ENCODE assay signal across 18 cellular contexts in genomic region chr18:53458944-53459580, GRCh38.
DNase-seq lines count a peak whose midpoint lies in the region; FAIRE-seq and TF ChIP-seq lines count a peak whose summit lies in the region.
"Had no signal": no experiment of that assay in that cellular context is flagged by ENCODE, and none has a peak within 500 bp of the region (broad histone marks: within the 10 kb centered on the region; RNA-seq: fewer than 3 reads in every experiment).

No MANE protein-coding gene starts in this region.

- DNase-seq in AG04449 (ENCODE audit: low read depth, low spot score) (peak; percentile 28), NCI-H146 treated with DMSO at 0.1 percent for 48 hours (lab: John Stamatoyannopoulos, UW; ENCODE audit: unreplicated experiment) (peak; percentile 6), cerebellar cortex (ENCODE audit: low spot score) (peak; percentile 22), HTR-8/SVneo (ENCODE audit: insufficient read length, low spot score) (no peak), AG20443 (ENCODE audit: low spot score) (no peak)
- no peak for DNase-seq in stimulated activated naive CD4-positive, alpha-beta T cell treated with Interleukin-2 at 50 U/mL for 16 hours (lab: John Stamatoyannopoulos, UW)
- DNase-seq in activated CD4-positive, alpha-beta T cell treated with anti-CD3 and anti-CD28 coated beads, Interleukin-2, amount 10 ng/mL, durations not matched to agents 7 days and 5 days = no peak
- DNase-seq: activated B cell treated with CpG ODN at 0.5 μM for 24 hours; activated T-cell treated with anti-CD3 and anti-CD28 coated beads, Interleukin-2, amount 50 U/mL, for 1 hour; DMS79 treated with DMSO at 0.1 percent for 48 hours; effector memory CD4-positive, alpha-beta T cell; NCI-H1048; stimulated activated CD4-positive, alpha-beta T cell treated with anti-CD3 and anti-CD28 coated beads, Interleukin-4, amount 100 ng/mL, for 24 hours; stimulated activated naive CD4-positive, alpha-beta T cell had no signal

- no peaks in the 10 kb centered on the region for H3K27me3 Mint-ChIP-seq in activated CD4-positive, alpha-beta T cell treated with anti-CD3 and anti-CD28 coated beads, Interleukin-2, amount 10 ng/mL, durations not matched to agents 7 days and 5 days
- H3K27me3 Mint-ChIP-seq: activated B cell treated with CpG ODN at 0.5 μM for 24 hours had no signal

- H3K4me3 Mint-ChIP-seq in activated CD4-positive, alpha-beta T cell treated with anti-CD3 and anti-CD28 coated beads, Interleukin-2, amount 10 ng/mL, durations not matched to agents 7 days and 5 days = no peak overlapping the region
- H3K4me3 Mint-ChIP-seq: activated B cell treated with CpG ODN at 0.5 μM for 24 hours had no signal

- no peaks in the 10 kb centered on the region for H3K9me3 Mint-ChIP-seq in activated CD4-positive, alpha-beta T cell treated with anti-CD3 and anti-CD28 coated beads, Interleukin-2, amount 10 ng/mL, durations not matched to agents 7 days and 5 days

- CTCF ChIA-PET in AG04449 (lab: Yijun Ruan, JAX) = no interaction called here
- CTCF ChIA-PET in activated CD4-positive, alpha-beta T cell treated with anti-CD3 and anti-CD28 coated beads, Interleukin-2, amount 10 ng/mL, durations not matched to agents 7 days and 5 days (lab: Charles Lee) = no interaction called here

- POLR2A ChIA-PET in AG04449 (lab: Yijun Ruan, JAX) = no interaction called here
- POLR2A ChIA-PET in activated CD4-positive, alpha-beta T cell treated with anti-CD3 and anti-CD28 coated beads, Interleukin-2, amount 10 ng/mL, durations not matched to agents 7 days and 5 days (lab: Charles Lee) = no interaction called here

- peaks cover 17% of the 10 kb centered on the region; the same call in 1 of the 2 replicates for H3K4me1 ChIP-seq in iPS-20b (ENCODE audit: insufficient read depth, low read length)

- peak overlapping the region; percentile 82 for H3K27ac ChIP-seq in iPS-20b (ENCODE audit: low read length)
- H3K27ac ChIP-seq: ascending aorta had no signal

- no peak for TF ChIP-seq CTCF in AG04449 (IDR thresholded peaks at IDR 0.05; ENCODE audit: insufficient read depth, low read length, missing control alignments)

- no peak overlapping the region; the same call in 1 of the 2 replicates for H3K9ac ChIP-seq in iPS-20b (ENCODE audit: low read depth, low read length)

- H3K4me3 ChIP-seq in AG04449 (ENCODE audit: low read depth, low read length) = no peak overlapping the region
- 0 out of 2 replicates have a peak overlapping the region, but pooled peaks have one; percentile 32 for H3K4me3 ChIP-seq in iPS-20b (ENCODE audit: low read length)
- H3K4me3 ChIP-seq: ascending aorta had no signal

- FAIRE-seq in HTR-8/SVneo (lab: Jason Lieb, UNC) = no peak
- FAIRE-seq: GM12891, HepG2 had no signal

- H3K4me1 Mint-ChIP-seq in activated CD4-positive, alpha-beta T cell treated with anti-CD3 and anti-CD28 coated beads, Interleukin-2, amount 10 ng/mL, durations not matched to agents 7 days and 5 days = no peaks in the 10 kb centered on the region
- H3K4me1 Mint-ChIP-seq: activated B cell treated with CpG ODN at 0.5 μM for 24 hours had no signal

- H3K9me3 ChIP-seq in iPS-20b (ENCODE audit: insufficient read depth, low read depth, low read length) = no peaks in the 10 kb centered on the region; the same call in 1 of the 2 replicates
- H3K9me3 ChIP-seq: ascending aorta had no signal

- no peak overlapping the region for H3K27ac Mint-ChIP-seq in activated CD4-positive, alpha-beta T cell treated with anti-CD3 and anti-CD28 coated beads, Interleukin-2, amount 10 ng/mL, durations not matched to agents 7 days and 5 days
- H3K27ac Mint-ChIP-seq: activated B cell treated with CpG ODN at 0.5 μM for 24 hours had no signal

- H3K36me3 Mint-ChIP-seq in activated CD4-positive, alpha-beta T cell treated with anti-CD3 and anti-CD28 coated beads, Interleukin-2, amount 10 ng/mL, durations not matched to agents 7 days and 5 days (ENCODE audit: low read depth) = no peaks in the 10 kb centered on the region

- no peaks in the 10 kb centered on the region for H3K27me3 ChIP-seq in iPS-20b (ENCODE audit: insufficient read depth, low read length)
- H3K27me3 ChIP-seq: ascending aorta had no signal

- no peaks in the 10 kb centered on the region for H3K36me3 ChIP-seq in iPS-20b (ENCODE audit: insufficient read depth, low read depth, low read length)
- H3K36me3 ChIP-seq: ascending aorta had no signal

Comparison
In these comparisons a context has a peak if more than half of its experiments do, and no peak if none do; other contexts are left out.
1. DNase-seq: peak in AG04449 (single experiment), NCI-H146 treated with DMSO at 0.1 percent for 48 hours (single experiment) and cerebellar cortex (single experiment); none in HTR-8/SVneo (single experiment), stimulated activated naive CD4-positive, alpha-beta T cell treated with Interleukin-2 at 50 U/mL for 16 hours (single experiment), activated CD4-positive, alpha-beta T cell treated with anti-CD3 and anti-CD28 coated beads, Interleukin-2, amount 10 ng/mL, durations not matched to agents 7 days and 5 days (single experiment) and AG20443 (single experiment).